ENCODE assay signal across 24 cellular contexts in the genomic region with DNA sequence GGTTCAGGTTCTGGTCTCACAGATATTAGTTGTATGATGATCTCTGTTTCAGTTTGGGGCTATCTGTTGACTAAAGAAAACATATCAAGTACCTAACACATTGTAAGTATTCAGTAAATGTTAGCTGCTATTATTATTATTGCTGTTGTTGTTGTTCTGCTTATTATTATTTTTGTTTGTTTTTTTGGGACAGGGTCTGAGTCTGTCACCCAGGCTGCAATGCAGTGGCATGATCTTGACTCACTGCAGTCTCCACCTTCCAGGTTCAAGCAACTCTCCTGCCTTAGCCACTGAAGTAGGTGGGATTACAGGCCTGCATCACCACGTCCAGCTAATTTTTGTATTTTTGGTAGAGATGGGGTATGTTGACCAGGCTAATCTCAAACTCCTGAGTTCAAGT.
"Had no signal": no experiment of that assay in that cellular context is flagged by ENCODE, and none has a peak within 500 bp of the region (broad histone marks: within the 10 kb centered on the region; RNA-seq: fewer than 3 reads in every experiment).

No MANE protein-coding gene starts in this region.

- H3K4me3 ChIP-seq: adrenal gland, SK-N-MC had no signal

- H3K27ac Mint-ChIP-seq: activated CD8-positive, alpha-beta T cell treated with anti-CD3 and anti-CD28 coated beads for 36 hours; activated naive CD4-positive, alpha-beta T cell treated with anti-CD3 and anti-CD28 coated beads for 36 hours; activated naive CD8-positive, alpha-beta T cell treated with anti-CD3 and anti-CD28 coated beads, Interleukin-2, amount 10 ng/mL, durations not matched to agents 7 days and 5 days; T-cell had no signal

- H3K4me3 Mint-ChIP-seq: activated CD8-positive, alpha-beta T cell treated with anti-CD3 and anti-CD28 coated beads for 36 hours; activated naive CD4-positive, alpha-beta T cell treated with anti-CD3 and anti-CD28 coated beads for 36 hours; activated naive CD8-positive, alpha-beta T cell treated with anti-CD3 and anti-CD28 coated beads, Interleukin-2, amount 10 ng/mL, durations not matched to agents 7 days and 5 days; activated T-cell treated with anti-CD3 and anti-CD28 coated beads, Interleukin-2, amount 50 U/mL, for 4 hours; activated T-helper 17 cell treated with anti-CD3 and anti-CD28 coated beads, Interleukin-2, amount 50 U/mL, for 72 hours; T-cell had no signal

- H3K27ac ChIP-seq: adrenal gland, SK-N-MC had no signal

- H3K9me3 Mint-ChIP-seq: activated CD8-positive, alpha-beta T cell treated with anti-CD3 and anti-CD28 coated beads for 36 hours; activated naive CD4-positive, alpha-beta T cell treated with anti-CD3 and anti-CD28 coated beads for 36 hours; activated naive CD8-positive, alpha-beta T cell treated with anti-CD3 and anti-CD28 coated beads, Interleukin-2, amount 10 ng/mL, durations not matched to agents 7 days and 5 days; activated T-cell treated with anti-CD3 and anti-CD28 coated beads, Interleukin-2, amount 50 U/mL, for 4 hours; activated T-helper 17 cell treated with anti-CD3 and anti-CD28 coated beads, Interleukin-2, amount 50 U/mL, for 72 hours; T-cell had no signal

- ATAC-seq: activated CD4-positive, CD25-positive, alpha-beta regulatory T cell treated with anti-CD3 and anti-CD28 coated beads, Interleukin-2, amount 50 U/mL, for 24 hours; activated CD8-positive, alpha-beta T cell treated with anti-CD3 and anti-CD28 coated beads for 36 hours; activated T-cell treated with anti-CD3 and anti-CD28 coated beads, Interleukin-2, amount 50 U/mL, for 4 hours; activated T-helper 17 cell treated with anti-CD3 and anti-CD28 coated beads, Interleukin-2, amount 50 U/mL, for 72 hours; Panc1; Right ventricle myocardium inferior; T-cell had no signal

- DNase-seq: activated CD4-positive, alpha-beta T cell treated with anti-CD3 and anti-CD28 coated beads for 4 hours; activated CD8-positive, alpha-beta T cell treated with anti-CD3 and anti-CD28 coated beads for 36 hours; activated gamma-delta T cell; activated naive CD4-positive, alpha-beta T cell treated with anti-CD3 and anti-CD28 coated beads for 36 hours; activated naive CD8-positive, alpha-beta T cell treated with anti-CD3 and anti-CD28 coated beads, Interleukin-2, amount 10 ng/mL, durations not matched to agents 7 days and 5 days; activated T-cell treated with anti-CD3 and anti-CD28 coated beads, Interleukin-2, amount 50 U/mL, for 4 hours; anterior cingulate cortex; cerebellar nuclear complex; KG1; NCI-H1092; NCI-H1417; NCI-H1930; NCI-H2171; NCI-H2227 treated with DMSO at 0.1 percent for 48 hours; NCI-H526; NCI-H774; RPMI8226; T-cell had no signal

- H3K27me3 ChIP-seq: adrenal gland had no signal

- H3K27me3 Mint-ChIP-seq: activated CD8-positive, alpha-beta T cell treated with anti-CD3 and anti-CD28 coated beads for 36 hours; activated naive CD8-positive, alpha-beta T cell treated with anti-CD3 and anti-CD28 coated beads, Interleukin-2, amount 10 ng/mL, durations not matched to agents 7 days and 5 days; activated T-helper 17 cell treated with anti-CD3 and anti-CD28 coated beads, Interleukin-2, amount 50 U/mL, for 72 hours; T-cell had no signal

- H3K9me3 ChIP-seq: adrenal gland had no signal
